ENCODE assay signal across 1 cellular context in genomic region chr7:131556912-131557457, GRCh38.
TF ChIP-seq lines count a peak whose summit lies in the region.

No MANE protein-coding gene starts in this region.

TF ChIP-seq in GM23338, 12 proteins besides CTCF, POLR2A, EP300 and RAD21 (continued from another document):
- TF ChIP-seq, protein P1, sequence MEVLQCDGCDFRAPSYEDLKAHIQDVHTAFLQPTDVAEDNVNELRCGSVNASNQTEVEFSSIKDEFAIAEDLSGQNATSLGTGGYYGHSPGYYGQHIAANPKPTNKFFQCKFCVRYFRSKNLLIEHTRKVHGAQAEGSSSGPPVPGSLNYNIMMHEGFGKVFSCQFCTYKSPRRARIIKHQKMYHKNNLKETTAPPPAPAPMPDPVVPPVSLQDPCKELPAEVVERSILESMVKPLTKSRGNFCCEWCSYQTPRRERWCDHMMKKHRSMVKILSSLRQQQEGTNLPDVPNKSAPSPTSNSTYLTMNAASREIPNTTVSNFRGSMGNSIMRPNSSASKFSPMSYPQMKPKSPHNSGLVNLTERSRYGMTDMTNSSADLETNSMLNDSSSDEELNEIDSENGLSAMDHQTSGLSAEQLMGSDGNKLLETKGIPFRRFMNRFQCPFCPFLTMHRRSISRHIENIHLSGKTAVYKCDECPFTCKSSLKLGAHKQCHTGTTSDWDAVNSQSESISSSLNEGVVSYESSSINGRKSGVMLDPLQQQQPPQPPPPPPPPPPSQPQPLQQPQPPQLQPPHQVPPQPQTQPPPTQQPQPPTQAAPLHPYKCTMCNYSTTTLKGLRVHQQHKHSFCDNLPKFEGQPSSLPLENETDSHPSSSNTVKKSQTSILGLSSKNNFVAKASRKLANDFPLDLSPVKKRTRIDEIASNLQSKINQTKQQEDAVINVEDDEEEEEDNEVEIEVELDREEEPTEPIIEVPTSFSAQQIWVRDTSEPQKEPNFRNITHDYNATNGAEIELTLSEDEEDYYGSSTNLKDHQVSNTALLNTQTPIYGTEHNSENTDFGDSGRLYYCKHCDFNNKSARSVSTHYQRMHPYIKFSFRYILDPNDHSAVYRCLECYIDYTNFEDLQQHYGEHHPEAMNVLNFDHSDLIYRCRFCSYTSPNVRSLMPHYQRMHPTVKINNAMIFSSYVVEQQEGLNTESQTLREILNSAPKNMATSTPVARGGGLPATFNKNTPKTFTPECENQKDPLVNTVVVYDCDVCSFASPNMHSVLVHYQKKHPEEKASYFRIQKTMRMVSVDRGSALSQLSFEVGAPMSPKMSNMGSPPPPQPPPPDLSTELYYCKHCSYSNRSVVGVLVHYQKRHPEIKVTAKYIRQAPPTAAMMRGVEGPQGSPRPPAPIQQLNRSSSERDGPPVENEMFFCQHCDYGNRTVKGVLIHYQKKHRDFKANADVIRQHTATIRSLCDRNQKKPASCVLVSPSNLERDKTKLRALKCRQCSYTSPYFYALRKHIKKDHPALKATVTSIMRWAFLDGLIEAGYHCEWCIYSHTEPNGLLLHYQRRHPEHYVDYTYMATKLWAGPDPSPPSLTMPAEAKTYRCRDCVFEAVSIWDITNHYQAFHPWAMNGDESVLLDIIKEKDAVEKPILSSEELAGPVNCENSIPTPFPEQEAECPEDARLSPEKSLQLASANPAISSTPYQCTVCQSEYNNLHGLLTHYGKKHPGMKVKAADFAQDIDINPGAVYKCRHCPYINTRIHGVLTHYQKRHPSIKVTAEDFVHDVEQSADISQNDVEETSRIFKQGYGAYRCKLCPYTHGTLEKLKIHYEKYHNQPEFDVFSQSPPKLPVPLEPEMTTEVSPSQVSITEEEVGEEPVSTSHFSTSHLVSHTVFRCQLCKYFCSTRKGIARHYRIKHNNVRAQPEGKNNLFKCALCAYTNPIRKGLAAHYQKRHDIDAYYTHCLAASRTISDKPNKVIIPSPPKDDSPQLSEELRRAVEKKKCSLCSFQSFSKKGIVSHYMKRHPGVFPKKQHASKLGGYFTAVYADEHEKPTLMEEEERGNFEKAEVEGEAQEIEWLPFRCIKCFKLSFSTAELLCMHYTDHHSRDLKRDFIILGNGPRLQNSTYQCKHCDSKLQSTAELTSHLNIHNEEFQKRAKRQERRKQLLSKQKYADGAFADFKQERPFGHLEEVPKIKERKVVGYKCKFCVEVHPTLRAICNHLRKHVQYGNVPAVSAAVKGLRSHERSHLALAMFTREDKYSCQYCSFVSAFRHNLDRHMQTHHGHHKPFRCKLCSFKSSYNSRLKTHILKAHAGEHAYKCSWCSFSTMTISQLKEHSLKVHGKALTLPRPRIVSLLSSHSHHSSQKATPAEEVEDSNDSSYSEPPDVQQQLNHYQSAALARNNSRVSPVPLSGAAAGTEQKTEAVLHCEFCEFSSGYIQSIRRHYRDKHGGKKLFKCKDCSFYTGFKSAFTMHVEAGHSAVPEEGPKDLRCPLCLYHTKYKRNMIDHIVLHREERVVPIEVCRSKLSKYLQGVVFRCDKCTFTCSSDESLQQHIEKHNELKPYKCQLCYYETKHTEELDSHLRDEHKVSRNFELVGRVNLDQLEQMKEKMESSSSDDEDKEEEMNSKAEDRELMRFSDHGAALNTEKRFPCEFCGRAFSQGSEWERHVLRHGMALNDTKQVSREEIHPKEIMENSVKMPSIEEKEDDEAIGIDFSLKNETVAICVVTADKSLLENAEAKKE (CRISPR knock-in tag; IDR thresholded peaks at IDR 0.05), result no peak
- TF ChIP-seq REST (IDR thresholded peaks at IDR 0.05; ENCODE audit: unreplicated experiment) (no peak), EZH2phosphoT487 (IDR thresholded peaks at IDR 0.05; ENCODE audit: unreplicated experiment) (no peak), NANOG (IDR thresholded peaks at IDR 0.05; ENCODE audit: borderline replicate concordance) (no peak), STAT1 (IDR thresholded peaks at IDR 0.05; ENCODE audit: unreplicated experiment) (no peak), JUNB (IDR thresholded peaks at IDR 0.05; ENCODE audit: unreplicated experiment) (no peak), CREB1 (CRISPR knock-in tag; IDR thresholded peaks at IDR 0.05; ENCODE audit: low read depth) (no peak), ZNF331 (CRISPR knock-in tag; IDR thresholded peaks at IDR 0.05; ENCODE audit: low read depth) (no peak), EZH2 (IDR thresholded peaks at IDR 0.05; ENCODE audit: low read depth, unreplicated experiment) (no peak)
TF ChIP-seq in GM23338: peak in this region for 0.
